1 cellular context compared by ENCODE assay signal in the genomic region with DNA sequence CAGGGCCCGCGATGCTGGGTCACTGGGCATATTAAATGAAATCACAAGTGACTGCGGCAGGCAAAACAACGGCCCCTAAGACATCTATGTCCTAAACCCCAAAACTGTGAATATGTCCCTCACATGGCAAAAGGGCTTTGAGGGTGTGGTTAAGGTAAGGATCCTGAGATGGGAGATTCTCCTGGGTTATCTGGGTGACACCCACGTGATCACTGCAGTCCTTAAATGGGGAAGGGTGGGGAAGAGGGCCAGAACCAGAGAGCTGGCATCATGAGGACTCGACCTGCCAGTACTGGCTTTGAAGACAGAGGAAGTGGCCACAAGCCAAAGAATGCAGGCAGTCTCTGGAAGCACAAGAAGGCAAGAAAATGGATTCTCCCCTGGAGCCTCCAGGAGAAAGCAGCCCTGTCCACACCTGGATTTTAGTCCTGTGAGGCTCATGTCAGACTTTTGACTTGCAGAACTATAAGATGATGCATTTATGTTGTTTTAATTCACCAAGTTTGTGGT.
A peak's percentile ranks its signal among the peaks of the same experiment; 100 is the strongest.
TF ChIP-seq lines count a peak whose summit lies in the region.

No MANE protein-coding gene starts in this region.

TF ChIP-seq in K562, 482 proteins besides CTCF, POLR2A, EP300 and RAD21 (continues in another document):
- TF ChIP-seq USF1 (CRISPR knock-in tag; IDR thresholded peaks at IDR 0.05) (peak; percentile 57), ZNF24 (IDR thresholded peaks at IDR 0.05) (no peak), SOX6 (IDR thresholded peaks at IDR 0.05) (no peak), SIX5 (IDR thresholded peaks at IDR 0.05; ENCODE audit: borderline replicate concordance in 1 of 2, insufficient read depth in 1 of 2, low read depth in 1 of 2, low read length in 2 of 2) (no peak), MGA (IDR thresholded peaks at IDR 0.05) (no peak), ZNF3 (CRISPR knock-in tag; IDR thresholded peaks at IDR 0.05) (no peak), CTCFL (IDR thresholded peaks at IDR 0.05; ENCODE audit: borderline replicate concordance, insufficient read depth, low read depth, low read length, poor library complexity, severe bottlenecking) (no peak), NBN (IDR thresholded peaks at IDR 0.05; ENCODE audit: low read depth) (no peak), MEF2A (IDR thresholded peaks at IDR 0.05; ENCODE audit: control insufficient read depth, low read depth, low read length) (no peak), RAD51 (IDR thresholded peaks at IDR 0.05; ENCODE audit: borderline replicate concordance, low read depth) (peak; percentile 33; the same call in 1 of the 2 replicates), RBM25 (IDR thresholded peaks at IDR 0.05; ENCODE audit: low read depth, low read length, severe bottlenecking) (peak; percentile 21), KAT7 (CRISPR knock-in tag; IDR thresholded peaks at IDR 0.05; ENCODE audit: borderline replicate concordance) (no peak), ZNF408 (CRISPR knock-in tag; IDR thresholded peaks at IDR 0.05; ENCODE audit: low read depth) (no peak), IFI16 (CRISPR knock-in tag; IDR thresholded peaks at IDR 0.05) (no peak), MNT (conservative IDR thresholded peaks at IDR 0.05) (no peak), POLR3A (IDR thresholded peaks at IDR 0.05; ENCODE audit: borderline replicate concordance, extremely low read depth, insufficient read depth, insufficient read length) (no peak), BHLHE40 (IDR thresholded peaks at IDR 0.05; ENCODE audit: low read length) (no peak), SFPQ (IDR thresholded peaks at IDR 0.05; ENCODE audit: low read depth, low read length) (no peak), SMAD3 (CRISPR knock-in tag; conservative IDR thresholded peaks at IDR 0.05) (no peak)
- TF ChIP-seq, protein P1, sequence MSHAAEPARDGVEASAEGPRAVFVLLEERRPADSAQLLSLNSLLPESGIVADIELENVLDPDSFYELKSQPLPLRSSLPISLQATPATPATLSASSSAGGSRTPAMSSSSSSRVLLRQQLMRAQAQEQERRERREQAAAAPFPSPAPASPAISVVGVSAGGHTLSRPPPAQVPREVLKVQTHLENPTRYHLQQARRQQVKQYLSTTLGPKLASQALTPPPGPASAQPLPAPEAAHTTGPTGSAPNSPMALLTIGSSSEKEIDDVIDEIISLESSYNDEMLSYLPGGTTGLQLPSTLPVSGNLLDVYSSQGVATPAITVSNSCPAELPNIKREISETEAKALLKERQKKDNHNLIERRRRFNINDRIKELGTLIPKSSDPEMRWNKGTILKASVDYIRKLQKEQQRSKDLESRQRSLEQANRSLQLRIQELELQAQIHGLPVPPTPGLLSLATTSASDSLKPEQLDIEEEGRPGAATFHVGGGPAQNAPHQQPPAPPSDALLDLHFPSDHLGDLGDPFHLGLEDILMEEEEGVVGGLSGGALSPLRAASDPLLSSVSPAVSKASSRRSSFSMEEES (CRISPR knock-in tag; IDR thresholded peaks at IDR 0.05), result peak; percentile 9; the same call in 1 of the 2 replicates
- TF ChIP-seq, protein P2, sequence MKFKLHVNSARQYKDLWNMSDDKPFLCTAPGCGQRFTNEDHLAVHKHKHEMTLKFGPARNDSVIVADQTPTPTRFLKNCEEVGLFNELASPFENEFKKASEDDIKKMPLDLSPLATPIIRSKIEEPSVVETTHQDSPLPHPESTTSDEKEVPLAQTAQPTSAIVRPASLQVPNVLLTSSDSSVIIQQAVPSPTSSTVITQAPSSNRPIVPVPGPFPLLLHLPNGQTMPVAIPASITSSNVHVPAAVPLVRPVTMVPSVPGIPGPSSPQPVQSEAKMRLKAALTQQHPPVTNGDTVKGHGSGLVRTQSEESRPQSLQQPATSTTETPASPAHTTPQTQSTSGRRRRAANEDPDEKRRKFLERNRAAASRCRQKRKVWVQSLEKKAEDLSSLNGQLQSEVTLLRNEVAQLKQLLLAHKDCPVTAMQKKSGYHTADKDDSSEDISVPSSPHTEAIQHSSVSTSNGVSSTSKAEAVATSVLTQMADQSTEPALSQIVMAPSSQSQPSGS (CRISPR knock-in tag; IDR thresholded peaks at IDR 0.05), result no peak
- TF ChIP-seq, protein P3, sequence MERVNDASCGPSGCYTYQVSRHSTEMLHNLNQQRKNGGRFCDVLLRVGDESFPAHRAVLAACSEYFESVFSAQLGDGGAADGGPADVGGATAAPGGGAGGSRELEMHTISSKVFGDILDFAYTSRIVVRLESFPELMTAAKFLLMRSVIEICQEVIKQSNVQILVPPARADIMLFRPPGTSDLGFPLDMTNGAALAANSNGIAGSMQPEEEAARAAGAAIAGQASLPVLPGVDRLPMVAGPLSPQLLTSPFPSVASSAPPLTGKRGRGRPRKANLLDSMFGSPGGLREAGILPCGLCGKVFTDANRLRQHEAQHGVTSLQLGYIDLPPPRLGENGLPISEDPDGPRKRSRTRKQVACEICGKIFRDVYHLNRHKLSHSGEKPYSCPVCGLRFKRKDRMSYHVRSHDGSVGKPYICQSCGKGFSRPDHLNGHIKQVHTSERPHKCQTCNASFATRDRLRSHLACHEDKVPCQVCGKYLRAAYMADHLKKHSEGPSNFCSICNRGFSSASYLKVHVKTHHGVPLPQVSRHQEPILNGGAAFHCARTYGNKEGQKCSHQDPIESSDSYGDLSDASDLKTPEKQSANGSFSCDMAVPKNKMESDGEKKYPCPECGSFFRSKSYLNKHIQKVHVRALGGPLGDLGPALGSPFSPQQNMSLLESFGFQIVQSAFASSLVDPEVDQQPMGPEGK (CRISPR knock-in tag; IDR thresholded peaks at IDR 0.05; ENCODE audit: borderline replicate concordance), result no peak
- TF ChIP-seq, protein P4, sequence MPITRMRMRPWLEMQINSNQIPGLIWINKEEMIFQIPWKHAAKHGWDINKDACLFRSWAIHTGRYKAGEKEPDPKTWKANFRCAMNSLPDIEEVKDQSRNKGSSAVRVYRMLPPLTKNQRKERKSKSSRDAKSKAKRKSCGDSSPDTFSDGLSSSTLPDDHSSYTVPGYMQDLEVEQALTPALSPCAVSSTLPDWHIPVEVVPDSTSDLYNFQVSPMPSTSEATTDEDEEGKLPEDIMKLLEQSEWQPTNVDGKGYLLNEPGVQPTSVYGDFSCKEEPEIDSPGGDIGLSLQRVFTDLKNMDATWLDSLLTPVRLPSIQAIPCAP (CRISPR knock-in tag; IDR thresholded peaks at IDR 0.05; ENCODE audit: borderline replicate concordance), result no peak
